Comparison of ENCODE assay signal across 1 cellular context in the genomic region with DNA sequence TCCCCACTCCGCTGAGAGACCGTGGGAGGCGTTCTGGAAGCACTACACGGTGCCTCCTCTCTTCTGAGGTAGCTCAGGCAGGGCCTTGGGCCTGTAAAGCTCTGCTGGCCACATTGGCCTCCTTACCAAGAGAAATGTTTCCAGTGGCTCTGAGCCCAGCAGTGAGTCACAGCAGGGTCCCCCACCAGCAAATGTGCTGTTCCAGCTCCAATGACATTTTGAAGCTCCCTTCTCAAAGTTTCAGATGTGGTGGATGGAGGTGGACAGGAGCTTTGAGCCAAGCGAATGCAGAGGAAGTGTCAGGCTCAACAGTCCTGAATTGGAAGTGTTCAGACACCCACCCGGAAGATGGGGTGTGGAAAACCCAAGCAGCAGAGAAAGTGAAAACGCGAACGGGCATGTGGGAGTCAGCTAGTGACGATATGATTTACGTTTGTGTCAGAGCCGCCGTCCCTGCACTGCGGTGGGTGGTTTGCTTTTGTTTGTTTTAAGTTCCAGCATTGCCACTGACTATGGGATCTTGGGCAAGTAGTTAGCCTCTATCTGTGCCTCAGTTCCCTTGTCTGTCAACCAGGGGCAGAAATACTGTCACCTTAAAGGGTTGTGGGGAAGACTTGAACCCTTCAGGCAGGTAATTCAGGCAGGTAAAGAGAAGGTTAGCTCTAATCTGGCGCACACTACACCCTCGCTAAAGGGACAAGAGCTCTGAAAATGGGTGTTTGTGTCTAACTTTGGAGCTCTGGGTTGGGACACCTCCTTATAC.
TF ChIP-seq lines count a peak whose summit lies in the region.

No MANE protein-coding gene starts in this region.

TF ChIP-seq in HEK293, 187 proteins besides CTCF, POLR2A, EP300 and RAD21 (continued from another document):
- TF ChIP-seq, protein P1, sequence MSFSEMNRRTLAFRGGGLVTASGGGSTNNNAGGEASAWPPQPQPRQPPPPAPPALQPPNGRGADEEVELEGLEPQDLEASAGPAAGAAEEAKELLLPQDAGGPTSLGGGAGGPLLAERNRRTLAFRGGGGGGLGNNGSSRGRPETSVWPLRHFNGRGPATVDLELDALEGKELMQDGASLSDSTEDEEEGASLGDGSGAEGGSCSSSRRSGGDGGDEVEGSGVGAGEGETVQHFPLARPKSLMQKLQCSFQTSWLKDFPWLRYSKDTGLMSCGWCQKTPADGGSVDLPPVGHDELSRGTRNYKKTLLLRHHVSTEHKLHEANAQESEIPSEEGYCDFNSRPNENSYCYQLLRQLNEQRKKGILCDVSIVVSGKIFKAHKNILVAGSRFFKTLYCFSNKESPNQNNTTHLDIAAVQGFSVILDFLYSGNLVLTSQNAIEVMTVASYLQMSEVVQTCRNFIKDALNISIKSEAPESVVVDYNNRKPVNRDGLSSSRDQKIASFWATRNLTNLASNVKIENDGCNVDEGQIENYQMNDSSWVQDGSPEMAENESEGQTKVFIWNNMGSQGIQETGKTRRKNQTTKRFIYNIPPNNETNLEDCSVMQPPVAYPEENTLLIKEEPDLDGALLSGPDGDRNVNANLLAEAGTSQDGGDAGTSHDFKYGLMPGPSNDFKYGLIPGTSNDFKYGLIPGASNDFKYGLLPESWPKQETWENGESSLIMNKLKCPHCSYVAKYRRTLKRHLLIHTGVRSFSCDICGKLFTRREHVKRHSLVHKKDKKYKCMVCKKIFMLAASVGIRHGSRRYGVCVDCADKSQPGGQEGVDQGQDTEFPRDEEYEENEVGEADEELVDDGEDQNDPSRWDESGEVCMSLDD (tag by site-specific recombination; IDR thresholded peaks at IDR 0.05): no peak
- no peak for TF ChIP-seq KLF16 (tag by site-specific recombination; IDR thresholded peaks at IDR 0.05)
- TF ChIP-seq, protein P2, sequence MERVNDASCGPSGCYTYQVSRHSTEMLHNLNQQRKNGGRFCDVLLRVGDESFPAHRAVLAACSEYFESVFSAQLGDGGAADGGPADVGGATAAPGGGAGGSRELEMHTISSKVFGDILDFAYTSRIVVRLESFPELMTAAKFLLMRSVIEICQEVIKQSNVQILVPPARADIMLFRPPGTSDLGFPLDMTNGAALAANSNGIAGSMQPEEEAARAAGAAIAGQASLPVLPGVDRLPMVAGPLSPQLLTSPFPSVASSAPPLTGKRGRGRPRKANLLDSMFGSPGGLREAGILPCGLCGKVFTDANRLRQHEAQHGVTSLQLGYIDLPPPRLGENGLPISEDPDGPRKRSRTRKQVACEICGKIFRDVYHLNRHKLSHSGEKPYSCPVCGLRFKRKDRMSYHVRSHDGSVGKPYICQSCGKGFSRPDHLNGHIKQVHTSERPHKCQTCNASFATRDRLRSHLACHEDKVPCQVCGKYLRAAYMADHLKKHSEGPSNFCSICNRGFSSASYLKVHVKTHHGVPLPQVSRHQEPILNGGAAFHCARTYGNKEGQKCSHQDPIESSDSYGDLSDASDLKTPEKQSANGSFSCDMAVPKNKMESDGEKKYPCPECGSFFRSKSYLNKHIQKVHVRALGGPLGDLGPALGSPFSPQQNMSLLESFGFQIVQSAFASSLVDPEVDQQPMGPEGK (tag by site-specific recombination; IDR thresholded peaks at IDR 0.05): peak; percentile 50; the same call in 1 of the 2 replicates
- TF ChIP-seq SP2 (tag by site-specific recombination; IDR thresholded peaks at IDR 0.05): peak; percentile 17; the same call in 1 of the 2 replicates
- peak; percentile 82 for TF ChIP-seq ZIC2 (tag by site-specific recombination; IDR thresholded peaks at IDR 0.05)
- TF ChIP-seq ZNF404 (tag by site-specific recombination; IDR thresholded peaks at IDR 0.05): no peak
- TF ChIP-seq ZNF629 (tag by site-specific recombination; IDR thresholded peaks at IDR 0.05): peak; percentile 72
- TF ChIP-seq, protein P3, sequence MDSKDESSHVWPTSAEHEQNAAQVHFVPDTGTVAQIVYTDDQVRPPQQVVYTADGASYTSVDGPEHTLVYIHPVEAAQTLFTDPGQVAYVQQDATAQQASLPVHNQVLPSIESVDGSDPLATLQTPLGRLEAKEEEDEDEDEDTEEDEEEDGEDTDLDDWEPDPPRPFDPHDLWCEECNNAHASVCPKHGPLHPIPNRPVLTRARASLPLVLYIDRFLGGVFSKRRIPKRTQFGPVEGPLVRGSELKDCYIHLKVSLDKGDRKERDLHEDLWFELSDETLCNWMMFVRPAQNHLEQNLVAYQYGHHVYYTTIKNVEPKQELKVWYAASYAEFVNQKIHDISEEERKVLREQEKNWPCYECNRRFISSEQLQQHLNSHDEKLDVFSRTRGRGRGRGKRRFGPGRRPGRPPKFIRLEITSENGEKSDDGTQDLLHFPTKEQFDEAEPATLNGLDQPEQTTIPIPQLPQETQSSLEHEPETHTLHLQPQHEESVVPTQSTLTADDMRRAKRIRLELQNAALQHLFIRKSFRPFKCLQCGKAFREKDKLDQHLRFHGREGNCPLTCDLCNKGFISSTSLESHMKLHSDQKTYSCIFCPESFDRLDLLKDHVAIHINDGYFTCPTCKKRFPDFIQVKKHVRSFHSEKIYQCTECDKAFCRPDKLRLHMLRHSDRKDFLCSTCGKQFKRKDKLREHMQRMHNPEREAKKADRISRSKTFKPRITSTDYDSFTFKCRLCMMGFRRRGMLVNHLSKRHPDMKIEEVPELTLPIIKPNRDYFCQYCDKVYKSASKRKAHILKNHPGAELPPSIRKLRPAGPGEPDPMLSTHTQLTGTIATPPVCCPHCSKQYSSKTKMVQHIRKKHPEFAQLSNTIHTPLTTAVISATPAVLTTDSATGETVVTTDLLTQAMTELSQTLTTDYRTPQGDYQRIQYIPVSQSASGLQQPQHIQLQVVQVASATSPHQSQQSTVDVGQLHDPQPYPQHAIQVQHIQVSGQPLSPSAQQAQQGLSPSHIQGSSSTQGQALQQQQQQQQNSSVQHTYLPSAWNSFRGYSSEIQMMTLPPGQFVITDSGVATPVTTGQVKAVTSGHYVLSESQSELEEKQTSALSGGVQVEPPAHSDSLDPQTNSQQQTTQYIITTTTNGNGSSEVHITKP (tag by site-specific recombination; IDR thresholded peaks at IDR 0.05): 0 out of 2 replicates have a peak, but pooled peaks have one; percentile 23
- peak; percentile 39; the same call in 1 of the 2 replicates for TF ChIP-seq ZNF341 (tag by site-specific recombination; IDR thresholded peaks at IDR 0.05; ENCODE audit: low read depth)
- TF ChIP-seq ZFP3 (tag by site-specific recombination; IDR thresholded peaks at IDR 0.05; ENCODE audit: low read depth): no peak
- 0 out of 2 replicates have a peak, but pooled peaks have one; percentile 45 for TF ChIP-seq ZEB2 (tag by site-specific recombination; IDR thresholded peaks at IDR 0.05)
- TF ChIP-seq ZNF37A (tag by site-specific recombination; IDR thresholded peaks at IDR 0.05): no peak
- peak; percentile 81 for TF ChIP-seq ZNF600 (tag by site-specific recombination; IDR thresholded peaks at IDR 0.05)
- TF ChIP-seq WT1 (tag by site-specific recombination; IDR thresholded peaks at IDR 0.05): peak; percentile 74; the same call in 1 of the 2 replicates
- no peak for TF ChIP-seq ZNF274 (IDR thresholded peaks at IDR 0.05; ENCODE audit: low read length)
- no peak for TF ChIP-seq ZNF274 (tag by site-specific recombination; IDR thresholded peaks at IDR 0.05; ENCODE audit: borderline replicate concordance)
- TF ChIP-seq ZNF785 (tag by site-specific recombination; IDR thresholded peaks at IDR 0.05): no peak
- no peak for TF ChIP-seq FEZF1 (tag by site-specific recombination; IDR thresholded peaks at IDR 0.05)
